32 cellular contexts compared by ENCODE assay signal in genomic region chr4:71830-72229, GRCh38.
"Had no signal": no experiment of that assay in that cellular context is flagged by ENCODE, and none has a peak within 500 bp of the region (broad histone marks: within the 10 kb centered on the region; RNA-seq: fewer than 3 reads in every experiment).

No MANE protein-coding gene starts in this region.

- H3K4me1 ChIP-seq: ascending aorta, Peyer's patch had no signal

- H3K27ac ChIP-seq: ascending aorta, Peyer's patch, RWPE1, WERI-Rb-1 had no signal

- H3K4me3 ChIP-seq: ascending aorta, K562, Peyer's patch had no signal

- ATAC-seq: activated CD8-positive, alpha-beta T cell treated with anti-CD3 and anti-CD28 coated beads for 36 hours; activated T-cell treated with anti-CD3 and anti-CD28 coated beads, Interleukin-2, amount 50 U/mL, for 72 hours; activated T-helper 17 cell treated with anti-CD3 and anti-CD28 coated beads, Interleukin-2, amount 50 U/mL, for 72 hours; K562; Right ventricle myocardium inferior had no signal

- H3K27me3 Mint-ChIP-seq: activated CD4-positive, alpha-beta T cell treated with anti-CD3 and anti-CD28 coated beads, Interleukin-2, amount 10 ng/mL, durations not matched to agents 24 days and 14 days; activated CD8-positive, alpha-beta T cell treated with anti-CD3 and anti-CD28 coated beads for 36 hours; activated naive CD8-positive, alpha-beta T cell treated with anti-CD3 and anti-CD28 coated beads for 36 hours; activated T-helper 17 cell treated with anti-CD3 and anti-CD28 coated beads, Interleukin-2, amount 50 U/mL, for 72 hours had no signal

- H3K27ac Mint-ChIP-seq: activated CD4-positive, alpha-beta T cell treated with anti-CD3 and anti-CD28 coated beads, Interleukin-2, amount 10 ng/mL, durations not matched to agents 24 days and 14 days; activated CD8-positive, alpha-beta T cell treated with anti-CD3 and anti-CD28 coated beads for 36 hours; activated naive CD8-positive, alpha-beta T cell treated with anti-CD3 and anti-CD28 coated beads for 36 hours; activated T-cell treated with anti-CD3 and anti-CD28 coated beads, Interleukin-2, amount 50 U/mL, for 72 hours; activated T-helper 17 cell treated with anti-CD3 and anti-CD28 coated beads, Interleukin-2, amount 50 U/mL, for 72 hours had no signal

- H3K4me1 Mint-ChIP-seq: activated CD4-positive, alpha-beta T cell treated with anti-CD3 and anti-CD28 coated beads, Interleukin-2, amount 10 ng/mL, durations not matched to agents 24 days and 14 days had no signal

- H3K27me3 ChIP-seq: ascending aorta, Peyer's patch had no signal

- DNase-seq: activated CD4-positive, alpha-beta T cell treated with anti-CD3 and anti-CD28 coated beads, Interleukin-2, amount 10 ng/mL, durations not matched to agents 24 days and 14 days; activated CD4-positive, alpha-beta T cell treated with anti-CD3 and anti-CD28 coated beads, Interleukin-2, amount 50 U/mL, for 4 hours; activated CD4-positive, CD25-positive, alpha-beta regulatory T cell; activated CD8-positive, alpha-beta T cell treated with anti-CD3 and anti-CD28 coated beads for 36 hours; activated effector memory CD4-positive, alpha-beta T cell treated with anti-CD3 and anti-CD28 coated beads, Interleukin-2, amount 50 U/mL, for 16 hours; activated naive CD4-positive, alpha-beta T cell; activated naive CD4-positive, alpha-beta T cell treated with anti-CD3 and anti-CD28 coated beads, Interleukin-2, amount 50 U/mL, for 16 hours; activated naive CD8-positive, alpha-beta T cell treated with anti-CD3 and anti-CD28 coated beads for 36 hours; activated T-cell treated with anti-CD3 and anti-CD28 coated beads, Interleukin-2, amount 50 U/mL, for 1 hour; activated T-cell treated with anti-CD3 and anti-CD28 coated beads, Interleukin-2, amount 50 U/mL, for 72 hours; amygdala; NCI-H1105; NCI-H1417 treated with DMSO at 0.1 percent for 48 hours; NCI-H187 treated with DMSO at 0.1 percent for 48 hours; NCI-H2081; NCI-H2171 treated with DMSO at 0.1 percent for 48 hours; NCI-H2227 treated with DMSO at 0.1 percent for 48 hours; NCI-H446; NCI-H510A treated with DMSO at 0.1 percent for 48 hours; NCI-H69; NCI-H82; Peyer's patch; SIG-M5; SW 1271; T-helper 1 cell; T1000; WERI-Rb-1 had no signal

- FAIRE-seq: K562 had no signal

- H3K4me3 Mint-ChIP-seq: activated CD4-positive, alpha-beta T cell treated with anti-CD3 and anti-CD28 coated beads, Interleukin-2, amount 10 ng/mL, durations not matched to agents 24 days and 14 days; activated CD8-positive, alpha-beta T cell treated with anti-CD3 and anti-CD28 coated beads for 36 hours; activated naive CD8-positive, alpha-beta T cell treated with anti-CD3 and anti-CD28 coated beads for 36 hours; activated T-cell treated with anti-CD3 and anti-CD28 coated beads, Interleukin-2, amount 50 U/mL, for 72 hours; activated T-helper 17 cell treated with anti-CD3 and anti-CD28 coated beads, Interleukin-2, amount 50 U/mL, for 72 hours had no signal
